ENCODE assay signal across 8 cellular contexts in the genomic region with DNA sequence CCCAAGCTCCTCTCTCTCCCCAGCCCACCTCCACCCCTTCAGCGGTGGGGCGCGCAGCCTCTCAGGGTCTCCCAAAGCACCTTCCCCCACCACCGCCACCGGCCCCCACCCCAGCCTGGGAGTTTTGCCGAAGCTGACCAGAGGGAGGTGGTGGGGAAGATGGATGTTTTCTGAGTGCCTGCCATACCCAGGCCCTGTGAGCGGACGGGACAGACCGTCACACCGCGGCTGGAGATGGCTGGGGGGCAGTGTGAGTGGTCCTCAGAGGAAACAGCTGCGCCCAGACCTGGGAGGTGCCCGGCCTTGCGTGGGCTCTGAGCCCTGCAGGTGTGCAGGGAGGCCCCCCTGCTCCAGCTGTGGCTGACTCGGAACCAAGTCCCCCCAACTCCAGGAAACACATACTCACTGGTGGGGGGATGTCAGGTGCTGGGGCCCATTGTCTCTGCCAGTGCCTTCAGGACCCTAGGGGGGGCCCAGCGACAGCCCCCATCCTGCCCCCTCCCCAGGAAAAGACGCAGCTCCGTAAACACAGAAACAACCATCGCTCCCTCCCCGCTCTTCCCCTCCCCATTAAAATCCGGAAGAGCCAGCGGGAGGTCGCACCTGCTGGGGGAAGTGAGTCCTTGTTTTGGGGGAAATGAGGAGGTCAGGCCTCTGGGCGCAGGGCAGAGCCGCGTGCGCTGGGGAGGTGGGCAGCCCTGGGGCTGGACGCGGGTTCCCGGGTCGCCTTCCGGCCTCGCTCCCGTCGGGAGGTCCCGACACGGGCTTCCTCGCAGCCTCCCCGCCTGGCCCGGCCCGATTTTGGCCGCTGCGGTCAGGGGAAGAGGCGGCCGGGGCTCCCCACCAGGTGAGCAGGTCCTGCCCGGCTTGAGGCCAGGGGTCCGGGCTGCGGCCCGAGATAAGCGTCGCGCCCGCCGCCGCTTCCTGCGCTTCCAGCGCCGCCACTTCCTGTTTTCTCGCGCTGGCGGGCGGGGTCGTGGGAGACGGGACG. TPM values are rescaled to one million over a fixed set of nuclear protein-coding genes. Genes with fewer than 3 reads are reported as not detected.
DNase-seq lines count a peak whose midpoint lies in the region; ATAC-seq and TF ChIP-seq lines count a peak whose summit lies in the region.

No MANE protein-coding gene starts in this region.

- H3K9me3 Mint-ChIP-seq in stimulated activated naive CD8-positive, alpha-beta T cell treated with anti-CD3 and anti-CD28 coated beads, Interleukin-15, Interleukin-2, amounts not matched to agents 100 ng/mL and 50 ng/mL, for 24 hours: no peaks in the 10 kb centered on the region

- ATAC-seq in RWPE2 (ENCODE audit: low read depth): no peak
- no peak for ATAC-seq in HG03159 (IDR thresholded peaks at IDR 0.05; ENCODE audit: unreplicated experiment)

- peaks cover 11% of the 10 kb centered on the region for H3K27me3 Mint-ChIP-seq in stimulated activated naive CD8-positive, alpha-beta T cell treated with anti-CD3 and anti-CD28 coated beads, Interleukin-15, Interleukin-2, amounts not matched to agents 100 ng/mL and 50 ng/mL, for 24 hours

- DNase-seq in NCI-H748 (lab: John Stamatoyannopoulos, UW; ENCODE audit: unreplicated experiment) (peak; percentile 12), NCI-H748 treated with DMSO at 0.1 percent for 48 hours (lab: John Stamatoyannopoulos, UW) (no peak), RWPE2 (ENCODE audit: low spot score) (no peak), fibroblast of pulmonary artery (ENCODE audit: low read depth) (no peak), brain microvascular endothelial cell (no peak), ovary (no peak)

- H3K36me3 ChIP-seq in RWPE2 (ENCODE audit: low read depth) (no peaks in the 10 kb centered on the region), brain microvascular endothelial cell (replicated peaks) (no peaks in the 10 kb centered on the region), ovary (no peaks in the 10 kb centered on the region)

- TF ChIP-seq POLR2A in ovary (IDR thresholded peaks at IDR 0.05): no peak

- H3K4me1 Mint-ChIP-seq in stimulated activated naive CD8-positive, alpha-beta T cell treated with anti-CD3 and anti-CD28 coated beads, Interleukin-15, Interleukin-2, amounts not matched to agents 100 ng/mL and 50 ng/mL, for 24 hours (ENCODE audit: low read depth): peaks cover 38% of the 10 kb centered on the region

- peak overlapping the region; percentile 85 for H3K27ac Mint-ChIP-seq in stimulated activated naive CD8-positive, alpha-beta T cell treated with anti-CD3 and anti-CD28 coated beads, Interleukin-15, Interleukin-2, amounts not matched to agents 100 ng/mL and 50 ng/mL, for 24 hours

- no peak for TF ChIP-seq CTCF in RWPE2 (IDR thresholded peaks at IDR 0.05; ENCODE audit: poor library complexity, severe bottlenecking)
- no peak for TF ChIP-seq CTCF in fibroblast of pulmonary artery (IDR thresholded peaks at IDR 0.05; ENCODE audit: low read length, missing control alignments)
- no peak for TF ChIP-seq CTCF in brain microvascular endothelial cell (IDR thresholded peaks at IDR 0.05; ENCODE audit: low read depth, low read length, missing control alignments)
- no peak for TF ChIP-seq CTCF in ovary (IDR thresholded peaks at IDR 0.05)

- in situ Hi-C loops in brain microvascular endothelial cell (cut with HindIII; ENCODE audit: low pct_ligation_motif_present, low sequenced_read_pairs): no loop called here

- H3K4me3 ChIP-seq in RWPE2 (ENCODE audit: severe bottlenecking) (peak overlapping the region; percentile 25), fibroblast of pulmonary artery (replicated peaks; ENCODE audit: low read depth, low read length) (peak overlapping the region; percentile 30), brain microvascular endothelial cell (ENCODE audit: low read depth, low read length) (no peak overlapping the region), ovary (no peak overlapping the region)

- intact Hi-C loops in ovary (cut with DNase I): no loop called here

- H3K4me1 ChIP-seq in RWPE2 (ENCODE audit: insufficient read depth, poor library complexity, severe bottlenecking) (peaks cover 10% of the 10 kb centered on the region), ovary (ENCODE audit: insufficient read depth) (peaks cover 2% of the 10 kb centered on the region)

- no peaks in the 10 kb centered on the region for H3K9me3 ChIP-seq in RWPE2 (ENCODE audit: severe bottlenecking)
- H3K9me3 ChIP-seq in ovary: no peaks in the 10 kb centered on the region

- H3K27ac ChIP-seq in RWPE2 (ENCODE audit: poor library complexity, severe bottlenecking) (no peak overlapping the region), brain microvascular endothelial cell (no peak overlapping the region), ovary (no peak overlapping the region)

- no peak for TF ChIP-seq EP300 in ovary (IDR thresholded peaks at IDR 0.05)

- WGBS in ovary, 3 donors: 1 to 5% (median 1%) methylated on average over 37 to 65 of the region's 65 CpGs

- H3K27me3 ChIP-seq in RWPE2 (ENCODE audit: insufficient read depth, poor library complexity, severe bottlenecking) (peaks cover 26% of the 10 kb centered on the region), brain microvascular endothelial cell (replicated peaks) (peaks cover 28% of the 10 kb centered on the region), ovary (peaks cover 2% of the 10 kb centered on the region)

- peak overlapping the region; percentile 79 for H3K4me3 Mint-ChIP-seq in stimulated activated naive CD8-positive, alpha-beta T cell treated with anti-CD3 and anti-CD28 coated beads, Interleukin-15, Interleukin-2, amounts not matched to agents 100 ng/mL and 50 ng/mL, for 24 hours

- no peaks in the 10 kb centered on the region for H3K36me3 Mint-ChIP-seq in stimulated activated naive CD8-positive, alpha-beta T cell treated with anti-CD3 and anti-CD28 coated beads, Interleukin-15, Interleukin-2, amounts not matched to agents 100 ng/mL and 50 ng/mL, for 24 hours (ENCODE audit: low read depth)

RNA-seq across cellular contexts. Expression of a gene that starts 6.1 kb away (rescaled TPM):
- total RNA-seq in ovary: 1 to 10 TPM in 6 of 7 donors, under 1 TPM in 1; 0.60 to 2.8 (median 1.8) TPM
- polyA plus RNA-seq in ovary: under 1 TPM; 0.20 to 0.61 TPM

RNA-seq across cellular contexts. Expression of a gene that starts 7.4 kb away (rescaled TPM):
- total RNA-seq in ovary: 10 to 100 TPM in 5 of 7 donors, 1 to 10 TPM in 2; 2.0 to 63.8 (median 13.1) TPM
- 10 to 100 TPM in 1 of 2 donors, 1 to 10 TPM in 1; 2.7 to 12.0 TPM for polyA plus RNA-seq in ovary

RNA-seq across cellular contexts. Expression of a gene that starts 20.9 kb away (rescaled TPM):
- 10 to 100 TPM; 41.0 to 93.5 (median 71.9) TPM for total RNA-seq in ovary
- polyA plus RNA-seq in ovary: 10 to 100 TPM; 20.0 to 78.4 TPM

RNA-seq across cellular contexts. Expression of a gene that starts 37.2 kb away (rescaled TPM):
- total RNA-seq in ovary: 1 to 10 TPM; 3.3 to 7.6 (median 4.6) TPM
- polyA plus RNA-seq in ovary: 1 to 10 TPM; 2.1 to 4.5 TPM

RNA-seq across cellular contexts. Expression of a gene that starts 37.8 kb away (rescaled TPM):
- total RNA-seq in ovary: under 1 TPM; 0.12 to 0.80 (median 0.43) TPM
- polyA plus RNA-seq in ovary: under 1 TPM; 0.25 to 0.62 TPM

Comparison
In these comparisons a context has a peak if more than half of its experiments do, and no peak if none do; other contexts are left out.
1. H3K4me3 ChIP-seq: peak in RWPE2 (single experiment) and fibroblast of pulmonary artery (single experiment); none in brain microvascular endothelial cell (single experiment) and ovary (single experiment).